In genomic region chr15:62209322-62209721, GRCh38 we compare ENCODE assay signal across 22 cellular contexts. TPM values are rescaled to one million over a fixed set of nuclear protein-coding genes. Genes with fewer than 3 reads are reported as not detected.
DNase-seq lines count a peak whose midpoint lies in the region; ATAC-seq and TF ChIP-seq lines count a peak whose summit lies in the region.
"Had no signal": no experiment of that assay in that cellular context is flagged by ENCODE, and none has a peak within 500 bp of the region (broad histone marks: within the 10 kb centered on the region; RNA-seq: fewer than 3 reads in every experiment).

No MANE protein-coding gene starts in this region.

- in situ Hi-C loops in mammary epithelial cell (cut with MboI; ENCODE audit: low sequenced_read_pairs in 2 of 2) = no loop called here

- peak overlapping the region; percentile 33 for H2AK5ac ChIP-seq in trophoblast cell (ENCODE audit: low read length)

- dilution Hi-C loops in mammary epithelial cell (cut with HindIII; ENCODE audit: low sequenced_read_pairs) = no loop called here

- H3K79me2 ChIP-seq in mammary epithelial cell (ENCODE audit: insufficient read depth, low read length) (no peaks in the 10 kb centered on the region), hepatocyte (no peaks in the 10 kb centered on the region), trophoblast cell (ENCODE audit: control insufficient read depth, insufficient read depth, low read length, poor library complexity) (peaks cover 2% of the 10 kb centered on the region)

- peak overlapping the region; percentile 10 for H2AFZ ChIP-seq in mammary epithelial cell (ENCODE audit: low read depth, low read length)
- no peak overlapping the region for H2AFZ ChIP-seq in hepatocyte
- H2AFZ ChIP-seq in trophoblast cell (ENCODE audit: insufficient read depth, low read length, poor library complexity) = peak overlapping the region; percentile 44
- H2AFZ ChIP-seq: neural progenitor cell had no signal

- H3K27me3 ChIP-seq in mammary epithelial cell (ENCODE audit: insufficient read depth, low read length) = no peaks in the 10 kb centered on the region
- no peaks in the 10 kb centered on the region for H3K27me3 ChIP-seq in breast epithelium
- no peaks in the 10 kb centered on the region for H3K27me3 ChIP-seq in hepatocyte
- no peaks in the 10 kb centered on the region for H3K27me3 ChIP-seq in trophoblast cell (ENCODE audit: insufficient read depth, low read length)
- H3K27me3 ChIP-seq: BE2C, MG63, neural progenitor cell, testis had no signal

- H3K4me2 ChIP-seq in mammary epithelial cell (ENCODE audit: insufficient read depth, low read depth, low read length) (peak overlapping the region; percentile 76), hepatocyte (peak overlapping the region; percentile 60), trophoblast cell (ENCODE audit: low read length) (peak overlapping the region; percentile 44)
- H3K4me2 ChIP-seq: A549, neural progenitor cell had no signal

- H3K36me3 ChIP-seq in mammary epithelial cell (ENCODE audit: insufficient read depth, low read length) = no peaks in the 10 kb centered on the region
- no peaks in the 10 kb centered on the region for H3K36me3 ChIP-seq in breast epithelium
- no peaks in the 10 kb centered on the region for H3K36me3 ChIP-seq in hepatocyte (replicated peaks; ENCODE audit: insufficient read depth, low read depth)
- H3K36me3 ChIP-seq in trophoblast cell (ENCODE audit: control insufficient read depth in 1 of 2, insufficient read depth in 2 of 2, low read length in 2 of 2) = no peaks in the 10 kb centered on the region
- H3K36me3 ChIP-seq: BE2C, MG63, neural progenitor cell had no signal

- H4K12ac ChIP-seq in trophoblast cell (ENCODE audit: low read depth, low read length) = no peak overlapping the region

- H3K9me2 ChIP-seq in hepatocyte (replicated peaks; ENCODE audit: insufficient read depth) = no peaks in the 10 kb centered on the region

- peak overlapping the region; percentile 72 for H4K8ac ChIP-seq in trophoblast cell (ENCODE audit: low read depth, low read length)

- H3K4me1 ChIP-seq in mammary epithelial cell (ENCODE audit: insufficient read depth, low read length) (peaks cover 24% of the 10 kb centered on the region), breast epithelium (no peaks in the 10 kb centered on the region), hepatocyte (ENCODE audit: insufficient read depth) (peaks cover 3% of the 10 kb centered on the region), trophoblast cell (ENCODE audit: control insufficient read depth in 1 of 2, insufficient read depth in 2 of 2, low read length in 2 of 2) (peaks cover 10 to 17% of the 10 kb centered on the region in 2 experiments)
- H3K4me1 ChIP-seq: BE2C, neural progenitor cell, testis had no signal

- H4K20me1 ChIP-seq in mammary epithelial cell (ENCODE audit: insufficient read depth, low read length) (no peaks in the 10 kb centered on the region), hepatocyte (ENCODE audit: insufficient read depth, poor library complexity, severe bottlenecking) (no peaks in the 10 kb centered on the region)

- H3K9ac ChIP-seq in mammary epithelial cell (ENCODE audit: insufficient read depth, low read length) = no peak overlapping the region
- no peak overlapping the region for H3K9ac ChIP-seq in trophoblast cell (ENCODE audit: low read length)
- H3K9ac ChIP-seq: neural progenitor cell had no signal

- peak overlapping the region; percentile 55 for H3K18ac ChIP-seq in trophoblast cell (ENCODE audit: low read length)

- peak overlapping the region; percentile 65 for H2BK12ac ChIP-seq in trophoblast cell (ENCODE audit: low read length)

- no peak overlapping the region for H3K4ac ChIP-seq in trophoblast cell (ENCODE audit: low read depth, low read length)

- H3K27ac ChIP-seq in mammary epithelial cell (ENCODE audit: insufficient read depth, low read depth, low read length) (peak overlapping the region; percentile 36), breast epithelium (no peak overlapping the region), hepatocyte (peak overlapping the region; percentile 90), trophoblast cell (ENCODE audit: low read depth, low read length) (peak overlapping the region; percentile 94)
- H3K27ac ChIP-seq: A549, neural progenitor cell, RWPE1, testis had no signal

- peaks cover 22% of the 10 kb centered on the region for H3K79me1 ChIP-seq in trophoblast cell (ENCODE audit: low read length)

- WGBS in mammary epithelial cell (ENCODE audit: low coverage, missing lambda C conversion rate) = 89% methylated on average over 1 of the region's 1 CpG
- WGBS in hepatocyte (ENCODE audit: low lambda C conversion rate, missing lambda C conversion rate) = 38% methylated on average over 1 of the region's 1 CpG
- WGBS in trophoblast cell (ENCODE audit: extremely low coverage, insufficient coverage, insufficient read length) = no CpG with 5 or more reads among the region's 1 CpG

- peak overlapping the region; percentile 84 for H2BK120ac ChIP-seq in trophoblast cell (ENCODE audit: insufficient read depth, low read length, poor library complexity)

- TF ChIP-seq CTCF in mammary epithelial cell (conservative IDR thresholded peaks at IDR 0.05 in 1 of 2, IDR thresholded peaks at IDR 0.05 in 1 of 2; ENCODE audit: extremely low read depth in 1 of 2, insufficient read depth in 1 of 2, low read depth in 1 of 2, low read length in 2 of 2) = no peak
- TF ChIP-seq CTCF in breast epithelium (IDR thresholded peaks at IDR 0.05) = no peak
- TF ChIP-seq CTCF in hepatocyte (IDR thresholded peaks at IDR 0.05; ENCODE audit: poor library complexity) = no peak

- H3K4me3 ChIP-seq in mammary epithelial cell (replicated peaks in 1 of 3; ENCODE audit: insufficient read depth in 1 of 3, low read depth in 2 of 3, low read length in 3 of 3) (peak overlapping the region in 1 of 3 experiments; percentile 13), breast epithelium (no peak overlapping the region), hepatocyte (no peak overlapping the region), trophoblast cell (ENCODE audit: low read depth, low read length) (no peak overlapping the region)
- H3K4me3 ChIP-seq: A549, MG63, neural progenitor cell, testis had no signal

- CTCF ChIA-PET in mammary epithelial cell (lab: Charles Lee; ENCODE audit: low non-redundant PET) = interaction anchor here (0.6 kb wide), 1 partner anchor 532 kb away, joined by 5 read pairs; no protein-coding TSS in a partner anchor

- intact Hi-C loops in mammary epithelial cell (cut with micrococcal nuclease) (no loop called here), breast epithelium (cut with DNase I; ENCODE audit: low total_unique reads) (no loop called here)

- H3K9me3 ChIP-seq in mammary epithelial cell (replicated peaks; ENCODE audit: insufficient read depth, low read length) = no peaks in the 10 kb centered on the region
- H3K9me3 ChIP-seq in breast epithelium = peaks cover 0 to 18% of the 10 kb centered on the region in 2 donors
- H3K9me3 ChIP-seq in hepatocyte (ENCODE audit: low read depth) = peaks cover 4% of the 10 kb centered on the region
- peaks cover 5% of the 10 kb centered on the region for H3K9me3 ChIP-seq in trophoblast cell (ENCODE audit: insufficient read depth, low read depth, low read length)
- H3K9me3 ChIP-seq: testis had no signal

- ATAC-seq in HG02852 (IDR thresholded peaks at IDR 0.05; ENCODE audit: unreplicated experiment) (no peak), GM18498 (IDR thresholded peaks at IDR 0.05; ENCODE audit: unreplicated experiment) (no peak)
- ATAC-seq: A549; left ventricle myocardium superior; SK-N-SH treated with all-trans-retinoic acid at 6 μM for 48 hours; stimulated activated memory B cell treated with anti-CD40 and anti-IgM and Interleukin-4, amounts not matched to agents 10 μg/mL and 1 μg/mL and 100 μg/mL, for 72 hours had no signal

- no TSS peak for BruUV-seq in mammary epithelial cell (replicated peaks; lab: Mats Ljungman, UMichigan)

- peak overlapping the region; percentile 81 for H4K91ac ChIP-seq in trophoblast cell (ENCODE audit: low read depth, low read length)

- H3K23ac ChIP-seq in trophoblast cell (ENCODE audit: low read length) = no peak overlapping the region

- peak overlapping the region; percentile 80 for H2BK5ac ChIP-seq in trophoblast cell (ENCODE audit: low read depth, low read length, poor library complexity)

- peak overlapping the region; percentile 80 for H3K14ac ChIP-seq in trophoblast cell (ENCODE audit: low read length)

- TF ChIP-seq POLR2A in breast epithelium (IDR thresholded peaks at IDR 0.05) = no peak

- peak; percentile 51 for DNase-seq in mammary epithelial cell
- DNase-seq in breast epithelium (ENCODE audit: low spot score in 2 of 2) = no peak
- peak; percentile 46 for DNase-seq in hepatocyte (ENCODE audit: low spot score)
- DNase-seq in trophoblast cell = peak; percentile 12 to 30
- DNase-seq in COLO829 (ENCODE audit: low spot score) = no peak
- DNase-seq in cerebellar nuclear complex (lab: John Stamatoyannopoulos, UW) = no peak
- DNase-seq: activated CD8-positive, alpha-beta memory T cell treated with anti-CD3 and anti-CD28 coated beads, Interleukin-2, amount 50 U/mL, for 4 hours; activated naive CD8-positive, alpha-beta T cell treated with anti-CD3 and anti-CD28 coated beads, Interleukin-2, amount 10 ng/mL, durations not matched to agents 7 days and 5 days; BE2C; GOT3; left ventricle myocardium superior; MG63; NCI-H1417 treated with DMSO at 0.1 percent for 48 hours; NCI-H526 treated with DMSO at 0.1 percent for 48 hours; testis had no signal

RNA-seq across cellular contexts. Expression of gene C2CD4B, which starts 44.2 kb away (rescaled TPM):
- not detected for total RNA-seq in mammary epithelial cell
- not detected for polyA plus RNA-seq in mammary epithelial cell
- polyA minus RNA-seq in mammary epithelial cell = not detected
- total RNA-seq in breast epithelium = 1 to 10 TPM in 1 of 3 donors, under 1 TPM in 2; 0.96 to 2.5 (median 0.98) TPM
- 1.0 and 2.0 TPM in 2 replicates for total RNA-seq in hepatocyte
- polyA plus RNA-seq in hepatocyte = 2.6 and 6.2 TPM in 2 replicates
- 0.74 and 0.90 TPM in 2 replicates for polyA plus RNA-seq in trophoblast cell (2013)
- total RNA-seq: activated naive CD8-positive, alpha-beta T cell treated with anti-CD3 and anti-CD28 coated beads, Interleukin-2, amount 10 ng/mL, durations not matched to agents 7 days and 5 days had no signal

Comparison
In these comparisons a context has a peak if more than half of its experiments do, and no peak if none do; other contexts are left out.
1. DNase-seq: peak in mammary epithelial cell (single experiment), hepatocyte (single experiment) and trophoblast cell (2 of 2); none in breast epithelium (0 of 2), COLO829 (single experiment) and cerebellar nuclear complex (0 of 2).
2. H3K27ac ChIP-seq: peak in mammary epithelial cell (single experiment), hepatocyte (single experiment) and trophoblast cell (single experiment); none in breast epithelium (0 of 2).
3. Peak in every context shown above with its lines, with median percentiles within 50 percentile points of each other: H3K4me2 ChIP-seq.